1 cellular context compared by ENCODE assay signal in genomic region chr13:40986328-40986856, GRCh38.
TF ChIP-seq lines count a peak whose summit lies in the region.

No MANE protein-coding gene starts in this region.

TF ChIP-seq in SK-N-SH treated with all-trans-retinoic acid at 6 μM for 48 hours, 23 proteins besides CTCF, POLR2A, EP300 and RAD21 (continued from another document):
- TF ChIP-seq GLIS3 (CRISPR knock-in tag; IDR thresholded peaks at IDR 0.05) (no peak), PPARA (CRISPR knock-in tag; IDR thresholded peaks at IDR 0.05; ENCODE audit: borderline replicate concordance) (no peak), ZNF70 (CRISPR knock-in tag; IDR thresholded peaks at IDR 0.05) (no peak)
